Comparison of ENCODE assay signal across 8 cellular contexts in the genomic region with DNA sequence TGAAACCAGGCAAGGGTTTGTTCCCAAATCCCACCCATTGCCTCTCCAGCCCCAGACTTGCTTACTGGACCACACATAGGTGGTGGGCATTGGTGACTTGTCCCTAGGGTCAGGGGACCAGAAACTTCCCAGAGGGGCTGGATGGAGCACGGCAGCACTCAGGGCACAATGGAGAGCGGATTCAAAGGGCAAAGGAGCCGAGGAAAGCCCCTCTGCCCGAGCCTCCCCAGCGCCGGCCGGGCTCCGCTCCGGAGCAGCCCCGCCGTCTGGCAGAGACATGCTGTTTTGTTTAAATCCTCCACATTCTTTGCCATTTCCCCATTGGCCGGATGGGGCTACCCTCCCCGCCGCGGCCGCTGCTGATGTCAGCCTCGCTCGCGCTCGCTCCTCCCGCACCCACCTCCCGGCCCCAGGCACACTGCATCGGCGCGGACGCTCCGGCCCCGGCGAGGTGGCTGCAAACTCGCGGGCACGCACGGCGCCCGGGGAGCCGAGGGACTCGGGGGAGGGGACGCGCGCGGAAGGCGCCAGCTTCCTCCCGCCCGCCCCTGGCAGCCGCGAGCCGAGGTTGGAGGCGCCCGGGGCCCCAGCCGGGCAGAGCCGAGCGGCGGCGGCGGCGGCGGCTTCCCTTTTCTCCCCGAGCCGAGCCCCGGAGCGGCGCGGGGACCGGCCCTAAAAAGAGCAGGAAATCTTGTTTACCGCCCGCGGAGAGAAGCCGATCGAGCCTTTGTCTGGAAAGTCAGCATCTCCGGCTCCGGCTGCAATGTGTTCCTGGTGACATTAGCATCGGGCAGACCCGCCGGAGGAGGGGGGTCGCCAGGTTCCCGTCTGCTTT. TPM values are rescaled to one million over a fixed set of nuclear protein-coding genes. Genes with fewer than 3 reads are reported as not detected.
DNase-seq lines count a peak whose midpoint lies in the region; ATAC-seq, FAIRE-seq and TF ChIP-seq lines count a peak whose summit lies in the region.

A gene (plus strand): TSS at position 390 of the 835 bp plus-strand sequence.

- CTCF ChIA-PET in A673 (lab: Charles Lee): interaction anchor here (0.5 to 2.7 kb wide), 2 partner anchors 16 to 98 kb away, joined by 3 to 21 read pairs; no protein-coding TSS in a partner anchor
- CTCF ChIA-PET in activated B cell treated with CpG ODN at 0.5 μM for 24 hours (lab: Charles Lee): interaction anchor here (1.2 to 6.6 kb wide), 7 partner anchors 9 to 313 kb away, joined by 3 to 85 read pairs (median 4); a partner anchor contains a TSS

- H3K36me3 Mint-ChIP-seq in activated B cell treated with CpG ODN at 0.5 μM for 24 hours (ENCODE audit: low read depth): no peaks in the 10 kb centered on the region

- no peak for FAIRE-seq in bronchial epithelial cell (lab: Jason Lieb, UNC)

- H3K27me3 ChIP-seq in A673 (replicated peaks; ENCODE audit: insufficient read depth, low read depth, low read length, poor library complexity): no peaks in the 10 kb centered on the region
- H3K27me3 ChIP-seq in bronchial epithelial cell (ENCODE audit: control insufficient read depth, insufficient read depth, low read length): no peaks in the 10 kb centered on the region

- peak within 1 kb of the TSS; percentile 71 for H3K27ac Mint-ChIP-seq in activated B cell treated with CpG ODN at 0.5 μM for 24 hours

- H3K27me3 Mint-ChIP-seq in activated B cell treated with CpG ODN at 0.5 μM for 24 hours: no peaks in the 10 kb centered on the region

- peak within 1 kb of the TSS; percentile 91 for H3K27ac ChIP-seq in A673 (ENCODE audit: low read depth, low read length, poor library complexity, severe bottlenecking)

- POLR2A ChIA-PET in A673 (lab: Charles Lee; ENCODE audit: low non-redundant PET): interaction anchor here (0.6 kb wide), 1 partner anchor 283 kb away, joined by 3 read pairs; no protein-coding TSS in a partner anchor
- POLR2A ChIA-PET in activated B cell treated with CpG ODN at 0.5 μM for 24 hours (lab: Charles Lee): interaction anchor here (0.6 to 3.1 kb wide), 7 partner anchors 11 to 441 kb away, joined by 3 to 22 read pairs (median 3); a partner anchor contains a TSS

- BruUV-seq in A673 (replicated peaks; lab: Mats Ljungman, UMichigan): no TSS peak

- H3K4me1 Mint-ChIP-seq in activated B cell treated with CpG ODN at 0.5 μM for 24 hours: peaks cover 26% of the 10 kb centered on the region

- ATAC-seq in GM18861 (IDR thresholded peaks at IDR 0.05; ENCODE audit: unreplicated experiment) (peak; percentile 56), HG03097 (IDR thresholded peaks at IDR 0.05; ENCODE audit: low FRiP score, unreplicated experiment) (peak; percentile 61), activated B cell treated with CpG ODN at 0.5 μM for 24 hours (ENCODE audit: low read depth) (peak; percentile 74)

- H3K4me3 ChIP-seq in A673 (ENCODE audit: low read depth, low read length, poor library complexity, severe bottlenecking): peak within 1 kb of the TSS; percentile 96
- H3K4me3 ChIP-seq in bronchial epithelial cell (ENCODE audit: low read depth, low read length): peak within 1 kb of the TSS; percentile 85

- H3K36me3 ChIP-seq in A673 (ENCODE audit: insufficient read depth, low read length, poor library complexity, severe bottlenecking) (no peaks in the 10 kb centered on the region), bronchial epithelial cell (ENCODE audit: control insufficient read depth, insufficient read depth, low read length) (no peaks in the 10 kb centered on the region)

- H3K9me3 Mint-ChIP-seq in activated B cell treated with CpG ODN at 0.5 μM for 24 hours: no peaks in the 10 kb centered on the region

- H3K4me1 ChIP-seq in A673 (ENCODE audit: insufficient read depth, low read length, poor library complexity, severe bottlenecking): peaks cover 21% of the 10 kb centered on the region

- no peaks in the 10 kb centered on the region for H3K9me3 ChIP-seq in A673 (ENCODE audit: low read depth, low read length, poor library complexity, severe bottlenecking)

- H3K4me3 Mint-ChIP-seq in activated B cell treated with CpG ODN at 0.5 μM for 24 hours: peak within 1 kb of the TSS; percentile 87

- intact Hi-C loops in A673 (cut with micrococcal nuclease; ENCODE audit: unreplicated experiment): loop anchor here (2.0 to 5.0 kb wide), 2 partner anchors 230 to 312 kb away; no protein-coding TSS in a partner anchor
- intact Hi-C loops in activated B cell treated with CpG ODN at 0.5 μM for 24 hours (cut with micrococcal nuclease): loop anchor here (1.0 to 10.0 kb wide), 4 partner anchors 340 to 1182 kb away; a partner anchor contains a TSS

- no peak for TF ChIP-seq CTCF in A673 (conservative IDR thresholded peaks at IDR 0.05; ENCODE audit: low read depth, low read length)
- no peak for TF ChIP-seq CTCF in activated B cell treated with CpG ODN at 0.5 μM for 24 hours (IDR thresholded peaks at IDR 0.05)
- TF ChIP-seq CTCF in bronchial epithelial cell (IDR thresholded peaks at IDR 0.05; ENCODE audit: insufficient read depth, low read length, severe bottlenecking): no peak

- DNase-seq in A673 (ENCODE audit: low spot score) (peak; percentile 95), NCI-H2227 treated with DMSO at 0.1 percent for 48 hours (lab: John Stamatoyannopoulos, UW) (peak; percentile 86), activated B cell treated with CpG ODN at 0.5 μM for 24 hours (peak; percentile 77), bronchial epithelial cell (ENCODE audit: low read depth) (peak; percentile 69), inferior parietal cortex (ENCODE audit: extremely low spot score) (peak; percentile 79)
- DNase-seq in stimulated activated CD4-positive, alpha-beta T cell treated with anti-CD3 and anti-CD28 coated beads, Interleukin-12 subunit alpha, Interleukin-12 subunit beta, amount 100 ng/mL, for 24 hours (ENCODE audit: low read depth in 2 of 2): peak; percentile 76 to 80

RNA-seq across cellular contexts. Expression of the gene that starts here (rescaled TPM):
- total RNA-seq in A673 (2021) (34.2 and 35.5 TPM in 2 replicates), activated B cell treated with CpG ODN at 0.5 μM for 24 hours (15.2 and 19.3 TPM in 2 replicates), bronchial epithelial cell (23.6 and 28.7 TPM in 2 replicates)

Comparison
In these comparisons a context has a peak if more than half of its experiments do, and no peak if none do; other contexts are left out.
1. Peak in every context shown above with its lines: DNase-seq, ATAC-seq, H3K4me3 ChIP-seq and H3K27ac ChIP-seq.